ENCODE assay signal across 17 cellular contexts in genomic region chr12:119159844-119160243, GRCh38. TPM values are rescaled to one million over a fixed set of nuclear protein-coding genes. Genes with fewer than 3 reads are reported as not detected.
DNase-seq lines count a peak whose midpoint lies in the region; ATAC-seq and TF ChIP-seq lines count a peak whose summit lies in the region.
"Had no signal": no experiment of that assay in that cellular context is flagged by ENCODE, and none has a peak within 500 bp of the region (broad histone marks: within the 10 kb centered on the region; RNA-seq: fewer than 3 reads in every experiment).

No MANE protein-coding gene starts in this region.

- intact Hi-C loops in right cardiac atrium (cut with DNase I) (no loop called here), Right ventricle myocardium superior (cut with DNase I) (no loop called here)

- CTCF ChIA-PET in activated CD8-positive, alpha-beta memory T cell treated with anti-CD3 and anti-CD28 coated beads, Interleukin-2, amount 10 ng/mL, durations not matched to agents 7 days and 5 days (lab: Charles Lee), result no interaction called here

- peak overlapping the region; percentile 67 for H3K27ac ChIP-seq in right cardiac atrium (ENCODE audit: low read length)
- H3K27ac ChIP-seq in skeletal muscle tissue (ENCODE audit: low read depth, low read length), result peak overlapping the region; percentile 98

- TF ChIP-seq CTCF in nephron progenitor cell (IDR thresholded peaks at IDR 0.05), result no peak

- H3K27me3 ChIP-seq in right cardiac atrium (ENCODE audit: control insufficient read depth, insufficient read depth) (no peaks in the 10 kb centered on the region), skeletal muscle tissue (ENCODE audit: control insufficient read depth in 3 of 3, insufficient read depth in 3 of 3, low read length in 3 of 3) (no peaks in the 10 kb centered on the region)

- peak overlapping the region in 1 of 3 donors; percentile 35 for H3K9ac ChIP-seq in skeletal muscle tissue (ENCODE audit: low read depth in 1 of 3, low read length in 3 of 3)

- peaks cover 6% of the 10 kb centered on the region for H3K27me3 Mint-ChIP-seq in nephron progenitor cell (ENCODE audit: low read depth, poor library complexity)
- no peaks in the 10 kb centered on the region for H3K27me3 Mint-ChIP-seq in activated CD8-positive, alpha-beta memory T cell treated with anti-CD3 and anti-CD28 coated beads, Interleukin-2, amount 10 ng/mL, durations not matched to agents 7 days and 5 days

- H3K4me3 ChIP-seq in right cardiac atrium (ENCODE audit: low read length), result no peak overlapping the region
- H3K4me3 ChIP-seq in skeletal muscle tissue (ENCODE audit: low read length in 3 of 3), result peak overlapping the region in 1 of 3 donors; percentile 51
- H3K4me3 ChIP-seq: GM12878, GM23338 had no signal

- no peaks in the 10 kb centered on the region for H3K9me3 Mint-ChIP-seq in nephron progenitor cell
- H3K9me3 Mint-ChIP-seq in activated CD8-positive, alpha-beta memory T cell treated with anti-CD3 and anti-CD28 coated beads, Interleukin-2, amount 10 ng/mL, durations not matched to agents 7 days and 5 days (ENCODE audit: low read depth), result no peaks in the 10 kb centered on the region
- H3K9me3 Mint-ChIP-seq: GM23338, H9 had no signal

- H3K9me3 ChIP-seq in right cardiac atrium (ENCODE audit: control insufficient read depth, low read length) (no peaks in the 10 kb centered on the region), skeletal muscle tissue (ENCODE audit: control insufficient read depth in 3 of 3, low read length in 3 of 3) (no peaks in the 10 kb centered on the region)

- DNase-seq in right cardiac atrium (no peak), Right ventricle myocardium superior (no peak), nephron progenitor cell (no peak), DMS114 treated with DMSO at 0.1 percent for 48 hours (lab: John Stamatoyannopoulos, UW; ENCODE audit: unreplicated experiment) (no peak), MV-4-11 (lab: John Stamatoyannopoulos, UW) (no peak)
- no peak for DNase-seq in activated CD8-positive, alpha-beta memory T cell treated with anti-CD3 and anti-CD28 coated beads, Interleukin-2, amount 10 ng/mL, durations not matched to agents 7 days and 5 days
- DNase-seq: Calu3; CD4-positive, alpha-beta memory T cell; COR-L47; DMS153; DND-41; GDM1; H9 had no signal

- 60% methylated on average over 2 of the region's 2 CpGs for WGBS in right cardiac atrium

- H3K27ac Mint-ChIP-seq in nephron progenitor cell, result peak overlapping the region; percentile 5
- H3K27ac Mint-ChIP-seq in activated CD8-positive, alpha-beta memory T cell treated with anti-CD3 and anti-CD28 coated beads, Interleukin-2, amount 10 ng/mL, durations not matched to agents 7 days and 5 days, result no peak overlapping the region
- H3K27ac Mint-ChIP-seq: CD4-positive, alpha-beta memory T cell; GM23338 had no signal

- no peak for ATAC-seq in right cardiac atrium
- ATAC-seq in Right ventricle myocardium superior (ENCODE audit: poor library complexity), result no peak
- no peak for ATAC-seq in activated CD8-positive, alpha-beta memory T cell treated with anti-CD3 and anti-CD28 coated beads, Interleukin-2, amount 10 ng/mL, durations not matched to agents 7 days and 5 days
- ATAC-seq: GM12878, GM23338, HCT116 had no signal

- H3K36me3 ChIP-seq in skeletal muscle tissue (ENCODE audit: control insufficient read depth in 3 of 3, insufficient read depth in 3 of 3, low read length in 3 of 3), result no peaks in the 10 kb centered on the region

- H3K4me1 Mint-ChIP-seq in nephron progenitor cell, result peaks cover 17% of the 10 kb centered on the region
- H3K4me1 Mint-ChIP-seq in activated CD8-positive, alpha-beta memory T cell treated with anti-CD3 and anti-CD28 coated beads, Interleukin-2, amount 10 ng/mL, durations not matched to agents 7 days and 5 days, result no peaks in the 10 kb centered on the region
- H3K4me1 Mint-ChIP-seq: CD4-positive, alpha-beta memory T cell had no signal

- H3K36me3 Mint-ChIP-seq in nephron progenitor cell (ENCODE audit: low read depth), result no peaks in the 10 kb centered on the region
- no peaks in the 10 kb centered on the region for H3K36me3 Mint-ChIP-seq in activated CD8-positive, alpha-beta memory T cell treated with anti-CD3 and anti-CD28 coated beads, Interleukin-2, amount 10 ng/mL, durations not matched to agents 7 days and 5 days
- H3K36me3 Mint-ChIP-seq: CD4-positive, alpha-beta memory T cell had no signal

- H3K4me3 Mint-ChIP-seq in nephron progenitor cell, result no peak overlapping the region
- H3K4me3 Mint-ChIP-seq in activated CD8-positive, alpha-beta memory T cell treated with anti-CD3 and anti-CD28 coated beads, Interleukin-2, amount 10 ng/mL, durations not matched to agents 7 days and 5 days, result no peak overlapping the region
- H3K4me3 Mint-ChIP-seq: CD4-positive, alpha-beta memory T cell; GM23338; H9 had no signal

- no peaks in the 10 kb centered on the region for H3K4me1 ChIP-seq in right cardiac atrium (ENCODE audit: control insufficient read depth, insufficient read depth, low read length)
- peaks cover 31 to 46% (median 39%) of the 10 kb centered on the region in 3 donors for H3K4me1 ChIP-seq in skeletal muscle tissue (ENCODE audit: control insufficient read depth in 3 of 3, insufficient read depth in 3 of 3, low read length in 3 of 3)

RNA-seq across cellular contexts. Expression of gene HSPB8, which starts 18.9 kb away (rescaled TPM):
- total RNA-seq in right cardiac atrium (100 to 1,000 TPM; 452 to 572 (median 520) TPM), Right ventricle myocardium superior (529 TPM), skeletal muscle tissue (94.5 TPM)
- 567 TPM for polyA plus RNA-seq in right cardiac atrium
- not detected for total RNA-seq in activated CD8-positive, alpha-beta memory T cell treated with anti-CD3 and anti-CD28 coated beads, Interleukin-2, amount 10 ng/mL, durations not matched to agents 7 days and 5 days
- total RNA-seq: CD4-positive, alpha-beta memory T cell had no signal
- polyA plus RNA-seq: CD4-positive, alpha-beta memory T cell; GM12878 had no signal

Comparison
In these comparisons a context has a peak if more than half of its experiments do, and no peak if none do; other contexts are left out.
1. RNA of gene HSPB8, which starts 18.9 kb away (total RNA-seq): 452 to 572 TPM in right cardiac atrium, 529 TPM in Right ventricle myocardium superior (single experiment) and 94.5 TPM in skeletal muscle tissue (single experiment); not detected in activated CD8-positive, alpha-beta memory T cell treated with anti-CD3 and anti-CD28 coated beads, Interleukin-2, amount 10 ng/mL, durations not matched to agents 7 days and 5 days; every median in the first group is over 10 times any median in the second.